ENCODE assay signal across 9 cellular contexts in genomic region chr19:38317104-38317612, GRCh38. TPM values are rescaled to one million over a fixed set of nuclear protein-coding genes. Genes with fewer than 3 reads are reported as not detected.
DNase-seq lines count a peak whose midpoint lies in the region; ATAC-seq and TF ChIP-seq lines count a peak whose summit lies in the region.
"Had no signal": no experiment of that assay in that cellular context is flagged by ENCODE, and none has a peak within 500 bp of the region (broad histone marks: within the 10 kb centered on the region; RNA-seq: fewer than 3 reads in every experiment).

No MANE protein-coding gene starts in this region.

- H3K27me3 Mint-ChIP-seq in CD4-positive, alpha-beta T cell = no peaks in the 10 kb centered on the region
- no peaks in the 10 kb centered on the region for H3K27me3 Mint-ChIP-seq in activated T-cell treated with anti-CD3 and anti-CD28 coated beads, Interleukin-2, amount 50 U/mL, for 72 hours (ENCODE audit: low read depth)

- H2AFZ ChIP-seq in KMS-11 (ENCODE audit: low read depth) = 0 out of 2 replicates have a peak overlapping the region, but pooled peaks have one; percentile 98

- H3K27ac ChIP-seq in CD4-positive, alpha-beta T cell (ENCODE audit: low read depth, low read length) = peak overlapping the region; percentile 10
- no peak overlapping the region for H3K27ac ChIP-seq in KMS-11
- H3K27ac ChIP-seq in mucosa of rectum (ENCODE audit: low read depth in 2 of 2, low read length in 2 of 2) = peak overlapping the region in 1 of 2 donors; percentile 89

- H3K79me2 ChIP-seq in KMS-11 (ENCODE audit: insufficient read depth, low read depth) = no peaks in the 10 kb centered on the region

- no peak overlapping the region for H3K4me3 ChIP-seq in KMS-11 (IDR thresholded peaks at IDR 0.05; ENCODE audit: insufficient read depth, low read depth, low read length)
- H3K4me3 ChIP-seq in mucosa of rectum (ENCODE audit: low read length in 2 of 2) = peak overlapping the region; percentile 26 to 51

- H3K4me3 Mint-ChIP-seq in CD4-positive, alpha-beta T cell = peak overlapping the region; percentile 90
- peak overlapping the region; percentile 85 to 93 for H3K4me3 Mint-ChIP-seq in activated T-cell treated with anti-CD3 and anti-CD28 coated beads, Interleukin-2, amount 50 U/mL, for 72 hours

- TF ChIP-seq CTCF in CD4-positive, alpha-beta T cell (IDR thresholded peaks at IDR 0.05) = no peak
- TF ChIP-seq CTCF in KMS-11 (conservative IDR thresholded peaks at IDR 0.05; ENCODE audit: low read depth, low read length) = no peak

- peaks cover 57% of the 10 kb centered on the region for H3K4me1 Mint-ChIP-seq in CD4-positive, alpha-beta T cell (ENCODE audit: low read depth)
- H3K4me1 Mint-ChIP-seq in activated T-cell treated with anti-CD3 and anti-CD28 coated beads, Interleukin-2, amount 50 U/mL, for 72 hours (ENCODE audit: low read depth) = peaks cover 72% of the 10 kb centered on the region

- peak in 4 of 10 experiments; percentile 13 to 42 (median 19) for DNase-seq in CD4-positive, alpha-beta T cell
- peak; percentile 25 to 26 for DNase-seq in activated T-cell treated with anti-CD3 and anti-CD28 coated beads, Interleukin-2, amount 50 U/mL, for 72 hours
- no peak for DNase-seq in DMS 273 treated with DMSO at 0.1 percent for 48 hours (lab: John Stamatoyannopoulos, UW)

- H3K9ac ChIP-seq in KMS-11 (no peak overlapping the region), mucosa of rectum (ENCODE audit: low read depth in 1 of 2, low read length in 2 of 2) (no peak overlapping the region)

- no peaks in the 10 kb centered on the region for H4K20me1 ChIP-seq in KMS-11 (ENCODE audit: insufficient read depth)

- no peak overlapping the region for H3K4me2 ChIP-seq in KMS-11

- H3K36me3 Mint-ChIP-seq in CD4-positive, alpha-beta T cell (ENCODE audit: low read depth) = no peaks in the 10 kb centered on the region
- no peaks in the 10 kb centered on the region for H3K36me3 Mint-ChIP-seq in activated T-cell treated with anti-CD3 and anti-CD28 coated beads, Interleukin-2, amount 50 U/mL, for 72 hours (ENCODE audit: insufficient read depth in 2 of 2)

- H3K9me3 ChIP-seq in CD4-positive, alpha-beta T cell (ENCODE audit: control insufficient read depth, low read length) = no peaks in the 10 kb centered on the region
- H3K9me3 ChIP-seq in mucosa of rectum (ENCODE audit: control insufficient read depth in 2 of 2, low read length in 2 of 2) = no peaks in the 10 kb centered on the region

- no peaks in the 10 kb centered on the region for H3K27me3 ChIP-seq in CD4-positive, alpha-beta T cell (ENCODE audit: control insufficient read depth, insufficient read depth, low read length)
- H3K27me3 ChIP-seq in KMS-11 (ENCODE audit: insufficient read depth, low read depth) (peaks cover 3% of the 10 kb centered on the region; the same call in 1 of the 2 replicates), mucosa of rectum (ENCODE audit: control insufficient read depth in 2 of 2, insufficient read depth in 2 of 2, low read length in 2 of 2) (no peaks in the 10 kb centered on the region)

- CTCF ChIA-PET in CD4-positive, alpha-beta T cell (lab: Charles Lee) = no interaction called here

- peak overlapping the region; percentile 88 for H3K27ac Mint-ChIP-seq in CD4-positive, alpha-beta T cell
- peak overlapping the region; percentile 49 for H3K27ac Mint-ChIP-seq in activated T-cell treated with anti-CD3 and anti-CD28 coated beads, Interleukin-2, amount 50 U/mL, for 72 hours

- intact Hi-C loops in CD4-positive, alpha-beta T cell (cut with DNase I, micrococcal nuclease) = loop anchor here in 1 of 2 experiments (2.0 to 5.0 kb wide), 2 partner anchors 52 to 410 kb away; partner anchors contain the start of genes SIPA1L3, SPINT2 and WDR87

- POLR2A ChIA-PET in CD4-positive, alpha-beta T cell (lab: Charles Lee) = interaction anchor here (1.0 kb wide), 1 partner anchor 57 kb away, joined by 5 read pairs; the partner anchor contains the start of gene PSMD8

- H3K4me1 ChIP-seq in KMS-11 (ENCODE audit: low read depth, poor library complexity, severe bottlenecking) = no peaks in the 10 kb centered on the region
- peaks cover 18 to 26% of the 10 kb centered on the region in 2 donors for H3K4me1 ChIP-seq in mucosa of rectum (ENCODE audit: control insufficient read depth in 2 of 2, insufficient read depth in 2 of 2, low read length in 2 of 2)

- ATAC-seq in CD4-positive, alpha-beta T cell (ENCODE audit: poor library complexity) = no peak
- no peak for ATAC-seq in activated T-cell treated with anti-CD3 and anti-CD28 coated beads, Interleukin-2, amount 50 U/mL, for 72 hours (replicated peaks in 1 of 2)
- no peak for ATAC-seq in HG02642 (IDR thresholded peaks at IDR 0.05; ENCODE audit: poor library complexity, unreplicated experiment)
- ATAC-seq in HG03378 (IDR thresholded peaks at IDR 0.05; ENCODE audit: unreplicated experiment) = no peak
- ATAC-seq in GM21723 (IDR thresholded peaks at IDR 0.05; ENCODE audit: unreplicated experiment) = no peak

- H3K36me3 ChIP-seq in KMS-11 (ENCODE audit: insufficient read depth) (no peaks in the 10 kb centered on the region), mucosa of rectum (ENCODE audit: control insufficient read depth in 2 of 2, insufficient read depth in 2 of 2, low read length in 2 of 2) (no peaks in the 10 kb centered on the region)

- H3K9me3 Mint-ChIP-seq in CD4-positive, alpha-beta T cell = no peaks in the 10 kb centered on the region
- no peaks in the 10 kb centered on the region for H3K9me3 Mint-ChIP-seq in activated T-cell treated with anti-CD3 and anti-CD28 coated beads, Interleukin-2, amount 50 U/mL, for 72 hours

RNA-seq across cellular contexts. Expression of gene YIF1B, which starts 1.4 kb away (rescaled TPM):
- total RNA-seq in CD4-positive, alpha-beta T cell = 10 to 100 TPM; 15.9 to 17.1 TPM
- total RNA-seq in activated T-cell treated with anti-CD3 and anti-CD28 coated beads, Interleukin-2, amount 50 U/mL, for 72 hours = 10 to 100 TPM; 70.3 TPM

RNA-seq across cellular contexts. Expression of gene KCNK6, which starts 2.5 kb away (rescaled TPM):
- total RNA-seq in CD4-positive, alpha-beta T cell = 1 to 10 TPM; 3.0 to 3.1 TPM
- 10 to 100 TPM; 10.2 to 10.3 TPM for total RNA-seq in activated T-cell treated with anti-CD3 and anti-CD28 coated beads, Interleukin-2, amount 50 U/mL, for 72 hours

RNA-seq across cellular contexts. Expression of gene C19orf33, which starts 13.1 kb away (rescaled TPM):
- not detected for total RNA-seq in CD4-positive, alpha-beta T cell
- not detected for total RNA-seq in activated T-cell treated with anti-CD3 and anti-CD28 coated beads, Interleukin-2, amount 50 U/mL, for 72 hours
- total RNA-seq: G401 had no signal

RNA-seq across cellular contexts. Expression of gene CATSPERG, which starts 18.5 kb away (rescaled TPM):
- 1 to 10 TPM; 8.0 to 9.6 TPM for total RNA-seq in CD4-positive, alpha-beta T cell
- 1 to 10 TPM; 6.4 to 6.7 TPM for total RNA-seq in activated T-cell treated with anti-CD3 and anti-CD28 coated beads, Interleukin-2, amount 50 U/mL, for 72 hours

RNA-seq across cellular contexts. Expression of gene SPINT2, which starts 52.8 kb away (rescaled TPM):
- total RNA-seq in CD4-positive, alpha-beta T cell = 10 to 100 TPM; 25.4 to 26.5 TPM
- total RNA-seq in activated T-cell treated with anti-CD3 and anti-CD28 coated beads, Interleukin-2, amount 50 U/mL, for 72 hours = 100 to 1,000 TPM in 1 of 2 donors, 10 to 100 TPM in 1; 89.1 to 115 TPM
